ENCODE assay signal across 19 cellular contexts in the genomic region with DNA sequence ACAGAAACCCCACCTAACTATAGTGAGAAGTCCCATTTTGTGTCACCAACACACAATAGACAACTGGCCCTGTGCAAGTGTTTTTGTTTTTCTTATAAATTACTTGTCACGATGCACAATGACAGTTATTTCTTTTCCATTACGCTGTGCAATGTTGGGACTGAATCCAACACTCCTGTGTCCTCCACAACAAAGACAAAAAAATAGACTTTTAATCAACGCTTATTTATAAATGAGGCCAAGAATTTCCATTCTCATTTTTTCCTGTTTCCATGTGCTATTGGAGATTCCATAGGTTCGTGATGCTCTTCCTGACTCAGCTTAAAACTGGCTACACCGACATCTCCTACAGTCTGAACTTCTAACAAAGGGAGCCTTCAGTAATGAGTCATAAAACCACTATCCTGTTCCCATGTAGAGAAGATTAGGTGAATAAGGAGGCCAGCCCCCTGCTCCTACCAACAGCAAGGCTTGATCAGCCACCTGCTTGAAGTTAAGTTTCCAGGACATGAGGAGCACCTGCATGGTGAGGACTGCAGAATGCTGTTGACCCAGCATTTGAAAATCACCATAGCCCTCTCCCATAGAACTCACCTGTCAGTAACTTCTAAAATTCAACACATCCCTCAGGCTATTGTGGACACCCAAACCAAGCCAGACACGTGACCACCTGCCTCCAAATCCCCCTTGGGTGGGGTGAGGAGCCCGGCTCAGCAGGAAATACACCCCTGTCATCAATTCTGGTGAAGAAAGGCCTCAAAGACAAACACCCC.
DNase-seq lines count a peak whose midpoint lies in the region; FAIRE-seq and TF ChIP-seq lines count a peak whose summit lies in the region.
"Had no signal": no experiment of that assay in that cellular context is flagged by ENCODE, and none has a peak within 500 bp of the region (broad histone marks: within the 10 kb centered on the region; RNA-seq: fewer than 3 reads in every experiment).

No MANE protein-coding gene starts in this region.

- peaks cover 0 to 4% (median 2%) of the 10 kb centered on the region in 3 donors for H3K27me3 Mint-ChIP-seq in immature natural killer cell (ENCODE audit: low read depth in 3 of 3)
- peaks cover 27% of the 10 kb centered on the region for H3K27me3 Mint-ChIP-seq in T-helper 2 cell treated with Interferon-gamma antibody and Interleukin-4, amounts not matched to agents 5 μg/mL and 100 μg/mL, for 36 hours (ENCODE audit: low read depth)

- no peak for FAIRE-seq in GM19239 (lab: Jason Lieb, UNC)

- H3K9me3 Mint-ChIP-seq in immature natural killer cell: peaks cover 0 to 2% (median 0%) of the 10 kb centered on the region in 6 donors
- H3K9me3 Mint-ChIP-seq in T-helper 2 cell treated with Interferon-gamma antibody and Interleukin-4, amounts not matched to agents 5 μg/mL and 100 μg/mL, for 36 hours: no peaks in the 10 kb centered on the region
- H3K9me3 Mint-ChIP-seq: activated CD4-positive, alpha-beta T cell treated with anti-CD3 and anti-CD28 coated beads, Interleukin-2, amount 10 ng/mL, durations not matched to agents 24 days and 14 days; activated naive CD4-positive, alpha-beta T cell treated with anti-CD3 and anti-CD28 coated beads, Interleukin-2, amount 10 ng/mL, durations not matched to agents 7 days and 5 days had no signal

- TF ChIP-seq CTCF in fibroblast of mammary gland (conservative IDR thresholded peaks at IDR 0.05; ENCODE audit: control insufficient read depth, insufficient read depth, low read depth, low read length): no peak

- H3K27ac Mint-ChIP-seq in immature natural killer cell: no peak overlapping the region
- no peak overlapping the region for H3K27ac Mint-ChIP-seq in T-helper 2 cell treated with Interferon-gamma antibody and Interleukin-4, amounts not matched to agents 5 μg/mL and 100 μg/mL, for 36 hours
- H3K27ac Mint-ChIP-seq: activated CD4-positive, alpha-beta T cell treated with anti-CD3 and anti-CD28 coated beads, Interleukin-2, amount 10 ng/mL, durations not matched to agents 24 days and 14 days; activated naive CD4-positive, alpha-beta T cell treated with anti-CD3 and anti-CD28 coated beads, Interleukin-2, amount 10 ng/mL, durations not matched to agents 7 days and 5 days; CD4-positive, CD25-positive, alpha-beta regulatory T cell had no signal

- H3K4me3 ChIP-seq in fibroblast of mammary gland (ENCODE audit: control insufficient read depth, low read depth, low read length): no peak overlapping the region
- H3K4me3 ChIP-seq: breast epithelium, left lung, transverse colon had no signal

- DNase-seq in NCI-H146 (lab: John Stamatoyannopoulos, UW) (peak; percentile 46), NCI-H146 treated with DMSO at 0.1 percent for 48 hours (lab: John Stamatoyannopoulos, UW; ENCODE audit: unreplicated experiment) (no peak), SW480 (ENCODE audit: low spot score) (peak; percentile 76), fibroblast of mammary gland (ENCODE audit: low read depth) (peak; percentile 22), renal cortical epithelial cell (ENCODE audit: low read depth) (peak; percentile 1), GM19239 (ENCODE audit: insufficient read length, low spot score) (no peak), immature natural killer cell (no peak)
- DNase-seq in T-helper 2 cell treated with Interferon-gamma antibody and Interleukin-4, amounts not matched to agents 5 μg/mL and 100 μg/mL, for 36 hours (ENCODE audit: low spot score): no peak
- DNase-seq: 8988T; activated CD4-positive, alpha-beta T cell treated with anti-CD3 and anti-CD28 coated beads, Interleukin-2, amount 10 ng/mL, durations not matched to agents 24 days and 14 days; activated naive CD4-positive, alpha-beta T cell treated with anti-CD3 and anti-CD28 coated beads, Interleukin-2, amount 10 ng/mL, durations not matched to agents 7 days and 5 days; activated T-cell treated with anti-CD3 and anti-CD28 coated beads for 4 hours; CD4-positive, CD25-positive, alpha-beta regulatory T cell; effector CD8-positive, alpha-beta T cell; left lung; NCI-H2227 treated with DMSO at 0.1 percent for 48 hours; stimulated activated naive CD4-positive, alpha-beta T cell; transverse colon had no signal

- H3K4me3 Mint-ChIP-seq in immature natural killer cell: no peak overlapping the region
- H3K4me3 Mint-ChIP-seq in T-helper 2 cell treated with Interferon-gamma antibody and Interleukin-4, amounts not matched to agents 5 μg/mL and 100 μg/mL, for 36 hours: no peak overlapping the region
- H3K4me3 Mint-ChIP-seq: activated CD4-positive, alpha-beta T cell treated with anti-CD3 and anti-CD28 coated beads, Interleukin-2, amount 10 ng/mL, durations not matched to agents 24 days and 14 days; activated naive CD4-positive, alpha-beta T cell treated with anti-CD3 and anti-CD28 coated beads, Interleukin-2, amount 10 ng/mL, durations not matched to agents 7 days and 5 days; CD4-positive, CD25-positive, alpha-beta regulatory T cell had no signal

- H3K4me1 Mint-ChIP-seq in immature natural killer cell: peaks cover 15 to 20% of the 10 kb centered on the region in 2 donors
- peaks cover 3% of the 10 kb centered on the region for H3K4me1 Mint-ChIP-seq in T-helper 2 cell treated with Interferon-gamma antibody and Interleukin-4, amounts not matched to agents 5 μg/mL and 100 μg/mL, for 36 hours (ENCODE audit: low read depth)

- H3K36me3 Mint-ChIP-seq in immature natural killer cell: no peaks in the 10 kb centered on the region
- no peaks in the 10 kb centered on the region for H3K36me3 Mint-ChIP-seq in T-helper 2 cell treated with Interferon-gamma antibody and Interleukin-4, amounts not matched to agents 5 μg/mL and 100 μg/mL, for 36 hours (ENCODE audit: low read depth)
- H3K36me3 Mint-ChIP-seq: activated naive CD4-positive, alpha-beta T cell treated with anti-CD3 and anti-CD28 coated beads, Interleukin-2, amount 10 ng/mL, durations not matched to agents 7 days and 5 days; CD4-positive, CD25-positive, alpha-beta regulatory T cell had no signal

Comparison
In these comparisons a context has a peak if more than half of its experiments do, and no peak if none do; other contexts are left out.
1. DNase-seq: peak in NCI-H146 (single experiment), SW480 (single experiment), fibroblast of mammary gland (single experiment) and renal cortical epithelial cell (single experiment); none in NCI-H146 treated with DMSO at 0.1 percent for 48 hours (single experiment), GM19239 (single experiment), immature natural killer cell (0 of 3) and T-helper 2 cell treated with Interferon-gamma antibody and Interleukin-4, amounts not matched to agents 5 μg/mL and 100 μg/mL, for 36 hours (single experiment).